17 cellular contexts compared by ENCODE assay signal in genomic region chr9:37100750-37101149, GRCh38. TPM values are rescaled to one million over a fixed set of nuclear protein-coding genes. Genes with fewer than 3 reads are reported as not detected.
DNase-seq lines count a peak whose midpoint lies in the region; ATAC-seq and TF ChIP-seq lines count a peak whose summit lies in the region.
"Had no signal": no experiment of that assay in that cellular context is flagged by ENCODE, and none has a peak within 500 bp of the region (broad histone marks: within the 10 kb centered on the region; RNA-seq: fewer than 3 reads in every experiment).

No MANE protein-coding gene starts in this region.

- no peak overlapping the region for H4K5ac ChIP-seq in H9 (ENCODE audit: insufficient read length, low read depth, low read length)

- H3K4me3 Mint-ChIP-seq in H9 (no peak overlapping the region), memory B cell (peak overlapping the region; percentile 75)
- H3K4me3 Mint-ChIP-seq: CD14-positive monocyte had no signal

- H3K4ac ChIP-seq in H9 (ENCODE audit: low read depth, low read length): no peak overlapping the region

- peaks cover 0 to 2% of the 10 kb centered on the region in 2 experiments; a peak in 2 of 5 replicates for H3K9me3 Mint-ChIP-seq in H9
- H3K9me3 Mint-ChIP-seq in memory B cell: no peaks in the 10 kb centered on the region
- H3K9me3 Mint-ChIP-seq: CD14-positive monocyte had no signal

- no peak overlapping the region for H2BK5ac ChIP-seq in H9 (ENCODE audit: insufficient read length, low read length)

- no peak overlapping the region for H3K4me3 ChIP-seq in PC-3 (ENCODE audit: low read length)
- H3K4me3 ChIP-seq: A549, Peyer's patch had no signal

- no peak overlapping the region for H2BK120ac ChIP-seq in H9 (ENCODE audit: low read depth, low read length, poor library complexity, severe bottlenecking)

- no peak overlapping the region for H4K8ac ChIP-seq in H9 (replicated peaks; ENCODE audit: insufficient read length, low read depth, low read length)

- no peak overlapping the region for H3K9ac ChIP-seq in H9 (ENCODE audit: extremely low read depth, insufficient read length, low read length)
- H3K9ac ChIP-seq in PC-3 (ENCODE audit: low read length): no peak overlapping the region

- H3K27me3 Mint-ChIP-seq in H9 (ENCODE audit: low read depth): no peaks in the 10 kb centered on the region
- H3K27me3 Mint-ChIP-seq in memory B cell: no peaks in the 10 kb centered on the region

- no peak overlapping the region for H4K91ac ChIP-seq in H9 (ENCODE audit: insufficient read length, low read depth, low read length)

- no peaks in the 10 kb centered on the region for H3F3A ChIP-seq in PC-3 (ENCODE audit: low read length, unreplicated experiment)

- no CpG with 5 or more reads among the region's 2 CpGs for WGBS in H9 (ENCODE audit: extremely low coverage, insufficient read length, low lambda C conversion rate)

- H2BK15ac ChIP-seq in H9 (ENCODE audit: low read depth, low read length): no peak overlapping the region

- ATAC-seq in GM18498 (IDR thresholded peaks at IDR 0.05; ENCODE audit: unreplicated experiment): peak; percentile 65
- ATAC-seq in PC-3: peak; percentile 35; the same call in 1 of the 2 replicates
- peak; percentile 98 for ATAC-seq in memory B cell (ENCODE audit: low read depth)
- no peak for ATAC-seq in GM18517 (IDR thresholded peaks at IDR 0.05; ENCODE audit: unreplicated experiment)
- no peak for ATAC-seq in GM18511 (IDR thresholded peaks at IDR 0.05; ENCODE audit: unreplicated experiment)
- ATAC-seq: A549 had no signal

- H3K36me3 Mint-ChIP-seq in H9 (ENCODE audit: insufficient read depth in 1 of 3, low read depth in 3 of 3) (peaks cover 0 to 4% (median 2%) of the 10 kb centered on the region in 3 experiments; a peak in 2 of 7 replicates), memory B cell (no peaks in the 10 kb centered on the region)
- H3K36me3 Mint-ChIP-seq: CD14-positive monocyte had no signal

- no peaks in the 10 kb centered on the region; the same call in 1 of the 2 replicates for H3K4me1 ChIP-seq in H9 (ENCODE audit: insufficient read depth, low read length)
- peaks cover 8% of the 10 kb centered on the region for H3K4me1 ChIP-seq in PC-3 (ENCODE audit: insufficient read depth, low read length)
- H3K4me1 ChIP-seq: A549, Peyer's patch had no signal

- H3K23me2 ChIP-seq in H9 (ENCODE audit: insufficient read length, low read depth, low read length, poor library complexity, severe bottlenecking): no peaks in the 10 kb centered on the region

- no peaks in the 10 kb centered on the region for H3K36me3 ChIP-seq in PC-3 (ENCODE audit: low read depth, low read length)
- H3K36me3 ChIP-seq: Peyer's patch had no signal

- CTCF ChIA-PET in PC-3 (lab: Charles Lee): no interaction called here

- no peak overlapping the region for H3K23ac ChIP-seq in H9 (ENCODE audit: insufficient read length, low read depth, low read length)

- H4K20me1 ChIP-seq in H9 (ENCODE audit: control insufficient read depth, insufficient read depth, insufficient read length): no peaks in the 10 kb centered on the region
- H4K20me1 ChIP-seq in PC-3 (ENCODE audit: low read length): no peaks in the 10 kb centered on the region

- TF ChIP-seq CTCF in H9 (conservative IDR thresholded peaks at IDR 0.05) (no peak), PC-3 (conservative IDR thresholded peaks at IDR 0.05; ENCODE audit: low read depth, low read length) (no peak)

- intact Hi-C loops in PC-3 (cut with micrococcal nuclease): no loop called here

- no peak overlapping the region for H2BK20ac ChIP-seq in H9 (ENCODE audit: low read depth, low read length, poor library complexity, severe bottlenecking)

- no peaks in the 10 kb centered on the region for H3K79me1 ChIP-seq in H9 (ENCODE audit: insufficient read depth, low read depth, low read length, poor library complexity, severe bottlenecking)

- H3K9me3 ChIP-seq in H9 (ENCODE audit: control insufficient read depth, low read depth, low read length) (no peaks in the 10 kb centered on the region), PC-3 (ENCODE audit: low read length) (no peaks in the 10 kb centered on the region)
- H3K9me3 ChIP-seq: A549, Peyer's patch had no signal

- H2AFZ ChIP-seq in H9 (ENCODE audit: low read length) (no peak overlapping the region), PC-3 (ENCODE audit: low read length) (no peak overlapping the region)

- H3K4me1 Mint-ChIP-seq in H9 (peaks cover 17 to 18% of the 10 kb centered on the region in 2 experiments), memory B cell (peaks cover 23% of the 10 kb centered on the region)
- H3K4me1 Mint-ChIP-seq: CD14-positive monocyte had no signal

- H3K27ac Mint-ChIP-seq in H9: peak overlapping the region in 2 of 3 experiments; percentile 5 to 31; a peak in 1 of 7 replicates
- H3K27ac Mint-ChIP-seq in memory B cell: peak overlapping the region; percentile 10
- H3K27ac Mint-ChIP-seq: CD14-positive monocyte had no signal

- no peak overlapping the region for H3T11ph ChIP-seq in H9 (ENCODE audit: low read length)

- POLR2A ChIA-PET in PC-3 (lab: Charles Lee; ENCODE audit: unreplicated experiment): no interaction called here

- no peak overlapping the region for H2AK5ac ChIP-seq in H9 (ENCODE audit: insufficient read length, low read length)

- H3K27me3 ChIP-seq in H9 (ENCODE audit: insufficient read depth, low read length) (no peaks in the 10 kb centered on the region), PC-3 (ENCODE audit: low read length) (no peaks in the 10 kb centered on the region)
- H3K27me3 ChIP-seq: Peyer's patch had no signal

- H2BK12ac ChIP-seq in H9 (ENCODE audit: insufficient read length, low read depth, low read length): no peak overlapping the region

- no peaks in the 10 kb centered on the region for H3K79me2 ChIP-seq in H9 (ENCODE audit: insufficient read depth, low read length)
- H3K79me2 ChIP-seq in PC-3 (ENCODE audit: low read length): no peaks in the 10 kb centered on the region

- H3K18ac ChIP-seq in H9 (ENCODE audit: insufficient read length, low read depth, low read length): no peak overlapping the region

- H3K27ac ChIP-seq in H9 (ENCODE audit: insufficient read length, low read depth, low read length) (no peak overlapping the region), PC-3 (ENCODE audit: low read length) (no peak overlapping the region)
- H3K27ac ChIP-seq: A549, Peyer's patch had no signal

- no peaks in the 10 kb centered on the region for H3K9me2 ChIP-seq in PC-3 (replicated peaks; ENCODE audit: low read length)

- H3K56ac ChIP-seq in H9 (ENCODE audit: insufficient read length, low read depth, low read length): no peak overlapping the region

- H3K14ac ChIP-seq in H9 (ENCODE audit: insufficient read depth, low read length): no peak overlapping the region

- no TSS peak for BruUV-seq in PC-3 (replicated peaks; lab: Mats Ljungman, UMichigan)

- DNase-seq in H9 (no peak), PC-3 (no peak), memory B cell (ENCODE audit: low spot score in 2 of 2) (peak in 1 of 2 donors; percentile 23), NCI-H1417 treated with DMSO at 0.1 percent for 48 hours (lab: John Stamatoyannopoulos, UW) (no peak), NCI-H1092 treated with DMSO at 0.1 percent for 48 hours (lab: John Stamatoyannopoulos, UW) (no peak)
- DNase-seq: COR-L47, GOT3, MV-4-11, NCI-H2107, NCI-H748 treated with DMSO at 0.1 percent for 48 hours, SHP77 had no signal

- H3K4me2 ChIP-seq in H9 (ENCODE audit: insufficient read depth, insufficient read length, low read length) (no peak overlapping the region), PC-3 (ENCODE audit: low read length) (no peak overlapping the region)
- H3K4me2 ChIP-seq: A549 had no signal

RNA-seq across cellular contexts. Expression of gene ZCCHC7, which starts 19.6 kb away (rescaled TPM):
- total RNA-seq in H9 (2021) (20.3 and 21.4 TPM in 2 replicates), PC-3 (2014; rRNA removed) (6.5 and 9.1 TPM in 2 replicates)

Comparison
In these comparisons a context has a peak if more than half of its experiments do, and no peak if none do; other contexts are left out.
1. ATAC-seq: peak in GM18498 (single experiment), PC-3 (single experiment) and memory B cell (single experiment); none in GM18517 (single experiment) and GM18511 (single experiment).